29 cellular contexts compared by ENCODE assay signal in genomic region chr20:909641-910040, GRCh38. TPM values are rescaled to one million over a fixed set of nuclear protein-coding genes. Genes with fewer than 3 reads are reported as not detected.
"Had no signal": no experiment of that assay in that cellular context is flagged by ENCODE, and none has a peak within 500 bp of the region (broad histone marks: within the 10 kb centered on the region; RNA-seq: fewer than 3 reads in every experiment).

No MANE protein-coding gene starts in this region.

- ATAC-seq: naive thymus-derived CD4-positive, alpha-beta T cell; natural killer cell; pancreas; right lobe of liver; stimulated activated memory B cell treated with anti-CD40 and anti-IgM and Interleukin-4, amounts not matched to agents 10 μg/mL and 1 μg/mL and 100 μg/mL, for 72 hours; stimulated activated naive CD8-positive, alpha-beta T cell treated with anti-CD3 and anti-CD28 coated beads, Interleukin-15, amount 100 ng/mL, for 72 hours; stimulated activated naive CD8-positive, alpha-beta T cell treated with anti-CD3 and anti-CD28 coated beads, Interleukin-15, Interleukin-2, amounts not matched to agents 100 U/mL and 50 U/mL, for 24 hours had no signal

- H3K9me3 ChIP-seq: pancreas, psoas muscle, right lobe of liver, sigmoid colon, suprapubic skin, testis, tibial nerve, upper lobe of left lung, vagina had no signal

- H3K27ac ChIP-seq: neural progenitor cell, pancreas, psoas muscle, right lobe of liver, sigmoid colon, suprapubic skin, vagina had no signal

- H3K4me1 ChIP-seq: neural progenitor cell, pancreas, psoas muscle, right lobe of liver, sigmoid colon, suprapubic skin had no signal

- H3K4me3 ChIP-seq: neural progenitor cell, pancreas, psoas muscle, right lobe of liver, sigmoid colon, suprapubic skin, testis, tibial nerve, upper lobe of left lung, vagina had no signal

- H3K27me3 ChIP-seq: neural progenitor cell, pancreas, right lobe of liver, testis, tibial nerve, upper lobe of left lung, vagina had no signal

- DNase-seq: naive thymus-derived CD4-positive, alpha-beta T cell; natural killer cell; occipital lobe; pancreas; psoas muscle; sigmoid colon; small intestine; stimulated activated CD4-positive, alpha-beta T cell treated with anti-CD3 and anti-CD28 coated beads, Interleukin-12 subunit alpha, Interleukin-12 subunit beta, amount 100 ng/mL, for 4 hours; stimulated activated CD4-positive, alpha-beta T cell treated with anti-CD3 and anti-CD28 coated beads, Interleukin-1b, Interleukin-23, amount 100 ng/mL, for 48 hours; stimulated activated CD4-positive, alpha-beta T cell treated with anti-CD3 and anti-CD28 coated beads, Interleukin-4, amount 100 ng/mL, for 1 hour; stimulated activated CD4-positive, alpha-beta T cell treated with anti-CD3 and anti-CD28 coated beads, Interleukin-4, amount 100 ng/mL, for 4 hours; stimulated activated CD8-positive, alpha-beta memory T cell treated with anti-CD3 and anti-CD28 coated beads, Interleukin-4, amount 100 ng/mL, for 48 hours; stimulated activated naive CD4-positive, alpha-beta T cell; stimulated activated naive CD8-positive, alpha-beta T cell treated with anti-CD3 and anti-CD28 coated beads, Interleukin-15, amount 100 ng/mL, for 72 hours; stimulated activated naive CD8-positive, alpha-beta T cell treated with anti-CD3 and anti-CD28 coated beads, Interleukin-15, Interleukin-2, amounts not matched to agents 100 U/mL and 50 U/mL, for 24 hours; substantia nigra; testis; trophoblast cell; upper lobe of left lung had no signal

- H2AFZ ChIP-seq: neural progenitor cell had no signal

- H3K4me2 ChIP-seq: neural progenitor cell had no signal

- H3K36me3 ChIP-seq: neural progenitor cell, pancreas, right lobe of liver, sigmoid colon, suprapubic skin, tibial nerve, upper lobe of left lung, vagina had no signal

RNA-seq across cellular contexts. Expression of gene ANGPT4, which starts 6.5 kb away (rescaled TPM):
- total RNA-seq: naive thymus-derived CD4-positive, alpha-beta T cell; natural killer cell; occipital lobe; osteocyte; progenitor cell of endocrine pancreas; renal cortical epithelial cell had no signal
- polyA plus RNA-seq: naive thymus-derived CD4-positive, alpha-beta T cell; neural cell had no signal
